8 cellular contexts compared by ENCODE assay signal in genomic region chr5:122458278-122458872, GRCh38.
DNase-seq lines count a peak whose midpoint lies in the region; ATAC-seq, FAIRE-seq and TF ChIP-seq lines count a peak whose summit lies in the region.

No MANE protein-coding gene starts in this region.

- H3K27ac Mint-ChIP-seq in neural crest cell (ENCODE audit: unreplicated experiment), result no peak overlapping the region
- H3K27ac Mint-ChIP-seq in stimulated activated naive B cell treated with anti-CD40 and anti-IgM and Interleukin-4, amounts not matched to agents 10 μg/mL and 1 μg/mL and 100 μg/mL, for 72 hours, result no peak overlapping the region

- H3K4me1 Mint-ChIP-seq in neural crest cell, result no peaks in the 10 kb centered on the region
- no peaks in the 10 kb centered on the region for H3K4me1 Mint-ChIP-seq in stimulated activated naive B cell treated with anti-CD40 and anti-IgM and Interleukin-4, amounts not matched to agents 10 μg/mL and 1 μg/mL and 100 μg/mL, for 72 hours

- H3K27me3 Mint-ChIP-seq in neural crest cell (ENCODE audit: low read depth), result no peaks in the 10 kb centered on the region
- H3K27me3 Mint-ChIP-seq in stimulated activated naive B cell treated with anti-CD40 and anti-IgM and Interleukin-4, amounts not matched to agents 10 μg/mL and 1 μg/mL and 100 μg/mL, for 72 hours, result peaks cover 23 to 35% of the 10 kb centered on the region in 2 donors

- ATAC-seq in GM21381 (IDR thresholded peaks at IDR 0.05; ENCODE audit: unreplicated experiment), result peak; percentile 65
- no peak for ATAC-seq in stimulated activated naive B cell treated with anti-CD40 and anti-IgM and Interleukin-4, amounts not matched to agents 10 μg/mL and 1 μg/mL and 100 μg/mL, for 72 hours (replicated peaks)

- no peaks in the 10 kb centered on the region for H3K9me3 Mint-ChIP-seq in neural crest cell
- no peaks in the 10 kb centered on the region for H3K9me3 Mint-ChIP-seq in stimulated activated naive B cell treated with anti-CD40 and anti-IgM and Interleukin-4, amounts not matched to agents 10 μg/mL and 1 μg/mL and 100 μg/mL, for 72 hours

- FAIRE-seq in HTR-8/SVneo (lab: Jason Lieb, UNC), result no peak
- FAIRE-seq in GM19239 (lab: Jason Lieb, UNC), result no peak

- TF ChIP-seq CTCF in GM10266 (IDR thresholded peaks at IDR 0.05; ENCODE audit: control insufficient read depth, insufficient read depth, low read depth, missing control alignments) (peak; percentile 53), astrocyte of the spinal cord (IDR thresholded peaks at IDR 0.05; ENCODE audit: low read depth, low read length) (peak; percentile 55), neural crest cell (conservative IDR thresholded peaks at IDR 0.05) (peak; percentile 64)

- intact Hi-C loops in head of caudate nucleus (cut with DNase I), result no loop called here

- DNase-seq in GM10266 (ENCODE audit: extremely low spot score) (peak; percentile 35), HTR-8/SVneo (ENCODE audit: insufficient read length, low spot score) (peak; percentile 14), astrocyte of the spinal cord (ENCODE audit: low read depth, low spot score) (no peak), neural crest cell (ENCODE audit: low read depth, low spot score) (no peak), head of caudate nucleus (no peak), GM19239 (ENCODE audit: insufficient read length, low spot score) (no peak)
- DNase-seq in stimulated activated naive B cell treated with anti-CD40 and anti-IgM and Interleukin-4, amounts not matched to agents 10 μg/mL and 1 μg/mL and 100 μg/mL, for 72 hours, result no peak

- H3K36me3 Mint-ChIP-seq in neural crest cell (ENCODE audit: low read depth), result no peaks in the 10 kb centered on the region
- H3K36me3 Mint-ChIP-seq in stimulated activated naive B cell treated with anti-CD40 and anti-IgM and Interleukin-4, amounts not matched to agents 10 μg/mL and 1 μg/mL and 100 μg/mL, for 72 hours, result no peaks in the 10 kb centered on the region

- no peak overlapping the region for H3K4me3 Mint-ChIP-seq in neural crest cell
- no peak overlapping the region for H3K4me3 Mint-ChIP-seq in stimulated activated naive B cell treated with anti-CD40 and anti-IgM and Interleukin-4, amounts not matched to agents 10 μg/mL and 1 μg/mL and 100 μg/mL, for 72 hours

- H3K4me3 ChIP-seq in astrocyte of the spinal cord (ENCODE audit: low read depth, low read length), result no peak overlapping the region

- in situ Hi-C loops in astrocyte of the spinal cord (cut with HindIII; ENCODE audit: low sequenced_read_pairs), result no loop called here

Comparison
In these comparisons a context has a peak if more than half of its experiments do, and no peak if none do; other contexts are left out.
1. DNase-seq: peak in GM10266 (single experiment) and HTR-8/SVneo (single experiment); none in astrocyte of the spinal cord (single experiment), neural crest cell (single experiment), head of caudate nucleus (0 of 42), stimulated activated naive B cell treated with anti-CD40 and anti-IgM and Interleukin-4, amounts not matched to agents 10 μg/mL and 1 μg/mL and 100 μg/mL, for 72 hours (single experiment) and GM19239 (single experiment).
2. Peak in every context shown above with its lines, with median percentiles within 50 percentile points of each other: CTCF ChIP-seq.